26 cellular contexts compared by ENCODE assay signal in the genomic region with DNA sequence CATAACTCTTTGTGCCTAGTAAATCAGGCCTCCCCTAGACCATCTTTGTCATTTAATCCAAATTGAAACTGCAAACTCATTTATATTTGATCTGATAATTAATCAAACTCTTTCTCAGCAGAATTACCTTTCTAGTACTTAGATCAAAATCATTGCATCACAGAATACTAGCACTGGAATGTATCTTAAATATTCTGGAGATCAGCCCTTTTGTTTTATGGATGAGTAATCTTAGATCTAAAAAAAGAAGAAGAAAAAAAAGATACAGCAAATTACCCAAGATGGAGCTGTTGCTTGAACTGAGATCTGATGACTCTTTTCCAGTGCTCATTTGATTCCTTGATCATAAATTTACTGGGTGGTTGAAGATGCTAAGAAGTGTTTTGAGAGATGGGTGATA. TPM values are rescaled to one million over a fixed set of nuclear protein-coding genes. Genes with fewer than 3 reads are reported as not detected.
"Had no signal": no experiment of that assay in that cellular context is flagged by ENCODE, and none has a peak within 500 bp of the region (broad histone marks: within the 10 kb centered on the region; RNA-seq: fewer than 3 reads in every experiment).

No MANE protein-coding gene starts in this region.

- H3K27ac ChIP-seq: breast epithelium, esophagus squamous epithelium, gastrocnemius medialis, heart left ventricle, neural progenitor cell, prostate gland, skin epidermis, suprapubic skin, vagina had no signal

- FAIRE-seq: endothelial cell of umbilical vein had no signal

- H2AFZ ChIP-seq: neural progenitor cell had no signal

- ATAC-seq: activated CD4-positive, CD25-positive, alpha-beta regulatory T cell treated with anti-CD3 and anti-CD28 coated beads, Interleukin-2, amount 50 U/mL, for 24 hours; activated CD8-positive, alpha-beta T cell treated with anti-CD3 and anti-CD28 coated beads, Interleukin-2, amount 10 ng/mL, durations not matched to agents 7 days and 5 days; gastrocnemius medialis; heart left ventricle; naive thymus-derived CD4-positive, alpha-beta T cell; right cardiac atrium had no signal

- DNase-seq: activated CD4-positive, alpha-beta T cell treated with anti-CD3 and anti-CD28 coated beads, Interleukin-2, amount 10 ng/mL, durations not matched to agents 7 days and 5 days; activated CD8-positive, alpha-beta T cell treated with anti-CD3 and anti-CD28 coated beads, Interleukin-2, amount 10 ng/mL, durations not matched to agents 7 days and 5 days; activated naive CD4-positive, alpha-beta T cell treated with anti-CD3 and anti-CD28 coated beads for 36 hours; activated T-cell treated with anti-CD3 and anti-CD28 coated beads, Interleukin-2, amount 50 U/mL, for 24 hours; aorta; cerebellar nuclear complex; effector CD8-positive, alpha-beta T cell; esophagus squamous epithelium; gastrocnemius medialis; heart left ventricle; mesendoderm; naive thymus-derived CD4-positive, alpha-beta T cell; right cardiac atrium; stimulated activated CD4-positive, alpha-beta T cell treated with anti-CD3 and anti-CD28 coated beads, Interleukin-15, amount 100 ng/mL, for 24 hours; stimulated activated CD4-positive, alpha-beta T cell treated with anti-CD3 and anti-CD28 coated beads, Interleukin-2, amount 100 ng/mL, for 48 hours; T1000; trophoblast cell had no signal

- H3K4me1 ChIP-seq: breast epithelium, esophagus squamous epithelium, gastrocnemius medialis, heart left ventricle, neural progenitor cell, prostate gland, suprapubic skin had no signal

- H3K9ac ChIP-seq: neural progenitor cell had no signal

- H3K27me3 ChIP-seq: breast epithelium, esophagus squamous epithelium, gastrocnemius medialis, heart left ventricle, neural progenitor cell, suprapubic skin, vagina had no signal

- H3K9me3 ChIP-seq: breast epithelium, esophagus squamous epithelium, gastrocnemius medialis, heart left ventricle, prostate gland, suprapubic skin, vagina had no signal

- H3K36me3 ChIP-seq: breast epithelium, esophagus squamous epithelium, gastrocnemius medialis, heart left ventricle, neural progenitor cell, prostate gland, suprapubic skin, vagina had no signal

- H3K4me2 ChIP-seq: neural progenitor cell had no signal

- H3K4me3 ChIP-seq: breast epithelium, esophagus squamous epithelium, gastrocnemius medialis, heart left ventricle, neural progenitor cell, prostate gland, skin epidermis, suprapubic skin, vagina had no signal

RNA-seq across cellular contexts. Expression of gene NAALADL2, which starts 47.9 kb away (rescaled TPM):
- total RNA-seq: activated CD4-positive, alpha-beta T cell treated with anti-CD3 and anti-CD28 coated beads, Interleukin-2, amount 10 ng/mL, durations not matched to agents 7 days and 5 days; activated naive CD4-positive, alpha-beta T cell treated with anti-CD3 and anti-CD28 coated beads for 36 hours; T-helper 1 cell treated with Interleukin-12 subunit alpha and Interleukin-12 subunit beta and Interleukin-4 antibody, amounts not matched to agents 30 ng/mL and 1 ng/mL, for 36 hours had no signal
- polyA plus RNA-seq: naive thymus-derived CD4-positive, alpha-beta T cell had no signal
